ENCODE assay signal across 18 cellular contexts in genomic region chr10:95835149-95835860, GRCh38.
DNase-seq lines count a peak whose midpoint lies in the region; ATAC-seq, FAIRE-seq and TF ChIP-seq lines count a peak whose summit lies in the region.
"Had no signal": no experiment of that assay in that cellular context is flagged by ENCODE, and none has a peak within 500 bp of the region (broad histone marks: within the 10 kb centered on the region; RNA-seq: fewer than 3 reads in every experiment).

No MANE protein-coding gene starts in this region.

- peak overlapping the region; percentile 95 for H3K27ac Mint-ChIP-seq in activated B cell treated with CpG ODN at 0.5 μM for 24 hours
- H3K27ac Mint-ChIP-seq: CD8-positive, alpha-beta T cell had no signal

- no peaks in the 10 kb centered on the region for H3K36me3 ChIP-seq in uterus

- H3K4me1 ChIP-seq in uterus = peaks cover 0 to 5% of the 10 kb centered on the region in 2 donors
- H3K4me1 ChIP-seq: psoas muscle had no signal

- POLR2A ChIA-PET in activated B cell treated with CpG ODN at 0.5 μM for 24 hours (lab: Charles Lee) = interaction anchor here (0.5 to 20.2 kb wide), 9 partner anchors 8 to 582 kb away, joined by 3 to 572 read pairs (median 6); partner anchors contain the start of genes ENTPD1 and TCTN3

- no peaks in the 10 kb centered on the region for H3K27me3 ChIP-seq in uterus

- H3K27me3 Mint-ChIP-seq in activated B cell treated with CpG ODN at 0.5 μM for 24 hours = no peaks in the 10 kb centered on the region

- DNase-seq in AG10803 (ENCODE audit: low read depth) (peak; percentile 16), GM12891 (ENCODE audit: insufficient read length, low spot score) (no peak), activated B cell treated with CpG ODN at 0.5 μM for 24 hours (no peak), fibroblast of villous mesenchyme (ENCODE audit: low read depth) (peak; percentile 20), GM19240 (ENCODE audit: insufficient read length, low spot score) (no peak), uterus (no peak), NCI-H2227 treated with DMSO at 0.1 percent for 48 hours (lab: John Stamatoyannopoulos, UW) (no peak), NCI-H345 treated with DMSO at 0.1 percent for 48 hours (lab: John Stamatoyannopoulos, UW; ENCODE audit: unreplicated experiment) (no peak)
- DNase-seq: activated gamma-delta T cell; amygdala; CD8-positive, alpha-beta T cell; central memory CD4-positive, alpha-beta T cell; DMS79 treated with DMSO at 0.1 percent for 48 hours; Karpas-422; left colon; NCI-H1105; NCI-H524 treated with DMSO at 0.1 percent for 48 hours; psoas muscle had no signal

- H3K4me3 ChIP-seq in AG10803 (ENCODE audit: low read length) = no peak overlapping the region
- no peak overlapping the region for H3K4me3 ChIP-seq in fibroblast of villous mesenchyme (ENCODE audit: low read depth, low read length)
- no peak overlapping the region for H3K4me3 ChIP-seq in uterus
- H3K4me3 ChIP-seq: psoas muscle had no signal

- H3K27ac ChIP-seq in uterus = peak overlapping the region in 1 of 2 donors; percentile 20
- H3K27ac ChIP-seq: psoas muscle had no signal

- TF ChIP-seq CTCF in AG10803 (conservative IDR thresholded peaks at IDR 0.05; ENCODE audit: low read length) (no peak), activated B cell treated with CpG ODN at 0.5 μM for 24 hours (IDR thresholded peaks at IDR 0.05) (no peak), fibroblast of villous mesenchyme (IDR thresholded peaks at IDR 0.05; ENCODE audit: insufficient read depth, low read depth, low read length) (no peak), uterus (IDR thresholded peaks at IDR 0.05) (no peak)

- H3K4me3 Mint-ChIP-seq in activated B cell treated with CpG ODN at 0.5 μM for 24 hours = peak overlapping the region; percentile 42
- H3K4me3 Mint-ChIP-seq: CD8-positive, alpha-beta T cell had no signal

- H3K9me3 Mint-ChIP-seq in activated B cell treated with CpG ODN at 0.5 μM for 24 hours = no peaks in the 10 kb centered on the region
- H3K9me3 Mint-ChIP-seq: CD8-positive, alpha-beta T cell had no signal

- FAIRE-seq in GM12891 (lab: Jason Lieb, UNC) = peak; percentile 86

- TF ChIP-seq POLR2A in GM12891 (IDR thresholded peaks at IDR 0.05; ENCODE audit: low read depth, low read length) (no peak), uterus (IDR thresholded peaks at IDR 0.05) (no peak)

- peaks cover 100% of the 10 kb centered on the region for H3K4me1 Mint-ChIP-seq in activated B cell treated with CpG ODN at 0.5 μM for 24 hours

- peaks cover 22% of the 10 kb centered on the region for H3K36me3 Mint-ChIP-seq in activated B cell treated with CpG ODN at 0.5 μM for 24 hours (ENCODE audit: low read depth)
- H3K36me3 Mint-ChIP-seq: CD8-positive, alpha-beta T cell had no signal

- intact Hi-C loops in activated B cell treated with CpG ODN at 0.5 μM for 24 hours (cut with micrococcal nuclease) = no loop called here
- intact Hi-C loops in uterus (cut with DNase I; ENCODE audit: low total_unique reads) = no loop called here

- ATAC-seq in activated B cell treated with CpG ODN at 0.5 μM for 24 hours (ENCODE audit: low read depth) = no peak
- ATAC-seq: CD8-positive, alpha-beta T cell; left colon; psoas muscle had no signal

- H3K9me3 ChIP-seq in uterus = no peaks in the 10 kb centered on the region
- H3K9me3 ChIP-seq: psoas muscle had no signal

- CTCF ChIA-PET in activated B cell treated with CpG ODN at 0.5 μM for 24 hours (lab: Charles Lee) = interaction anchor here (0.9 to 20.1 kb wide), 3 partner anchors 30 to 141 kb away, joined by 3 to 427 read pairs (median 4); partner anchors contain the start of gene TCTN3

TF ChIP-seq in GM12891, 5 proteins besides CTCF, POLR2A, EP300 and RAD21:
- no peak for TF ChIP-seq TAF1 (IDR thresholded peaks at IDR 0.05; ENCODE audit: low read depth, low read length)
- TF ChIP-seq POU2F2 (IDR thresholded peaks at IDR 0.05; ENCODE audit: low read depth, low read length) = no peak
- no peak for TF ChIP-seq PAX5 (IDR thresholded peaks at IDR 0.05; ENCODE audit: insufficient read depth, low read length, severe bottlenecking)
- TF ChIP-seq SPI1 (IDR thresholded peaks at IDR 0.05; ENCODE audit: low read depth, low read length) = no peak
- no peak for TF ChIP-seq POLR2AphosphoS5 (IDR thresholded peaks at IDR 0.05; ENCODE audit: low read depth, low read length)

Comparison
In these comparisons a context has a peak if more than half of its experiments do, and no peak if none do; other contexts are left out.
1. DNase-seq: peak in AG10803 (single experiment) and fibroblast of villous mesenchyme (single experiment); none in GM12891 (single experiment), activated B cell treated with CpG ODN at 0.5 μM for 24 hours (single experiment), GM19240 (single experiment), uterus (0 of 2), NCI-H2227 treated with DMSO at 0.1 percent for 48 hours (single experiment) and NCI-H345 treated with DMSO at 0.1 percent for 48 hours (single experiment).